ENCODE assay signal across 9 cellular contexts in the genomic region with DNA sequence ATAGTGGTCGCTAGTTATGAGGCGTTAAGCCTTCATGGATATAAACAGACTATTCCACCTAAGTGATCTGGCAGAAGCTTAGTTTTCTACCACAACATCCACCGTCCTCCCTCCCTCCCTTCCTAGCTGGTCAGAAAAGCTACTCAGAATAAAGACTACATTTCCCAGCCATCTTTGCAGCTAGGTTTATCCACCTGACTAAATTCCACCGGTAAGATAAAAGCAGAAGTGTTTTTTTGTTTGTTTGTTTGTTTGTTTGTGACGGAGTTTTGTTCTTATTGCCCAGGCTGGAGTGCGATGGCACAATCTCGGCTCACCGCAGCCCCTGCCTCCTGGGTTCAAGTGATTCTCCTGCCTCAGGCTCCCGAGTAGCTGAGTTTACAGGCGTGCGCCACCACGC. TPM values are rescaled to one million over a fixed set of nuclear protein-coding genes. Genes with fewer than 3 reads are reported as not detected.
"Had no signal": no experiment of that assay in that cellular context is flagged by ENCODE, and none has a peak within 500 bp of the region (broad histone marks: within the 10 kb centered on the region; RNA-seq: fewer than 3 reads in every experiment).

No MANE protein-coding gene starts in this region.

- H3K9me3 Mint-ChIP-seq: H9 had no signal

- H3K27ac Mint-ChIP-seq: H9 had no signal

- DNase-seq: GOT3, H9, HCEC 1CT, IMR-90, Kasumi-1, KG1 had no signal

- H3K4me3 Mint-ChIP-seq: H9 had no signal

- FAIRE-seq: H54, HTR-8/SVneo had no signal

RNA-seq across cellular contexts. Expression of a gene that starts 44.3 kb away (rescaled TPM):
- total RNA-seq: H9, HT-29, IMR-90 had no signal
- polyA plus RNA-seq: IMR-90 had no signal
